17 cellular contexts compared by ENCODE assay signal in the genomic region with DNA sequence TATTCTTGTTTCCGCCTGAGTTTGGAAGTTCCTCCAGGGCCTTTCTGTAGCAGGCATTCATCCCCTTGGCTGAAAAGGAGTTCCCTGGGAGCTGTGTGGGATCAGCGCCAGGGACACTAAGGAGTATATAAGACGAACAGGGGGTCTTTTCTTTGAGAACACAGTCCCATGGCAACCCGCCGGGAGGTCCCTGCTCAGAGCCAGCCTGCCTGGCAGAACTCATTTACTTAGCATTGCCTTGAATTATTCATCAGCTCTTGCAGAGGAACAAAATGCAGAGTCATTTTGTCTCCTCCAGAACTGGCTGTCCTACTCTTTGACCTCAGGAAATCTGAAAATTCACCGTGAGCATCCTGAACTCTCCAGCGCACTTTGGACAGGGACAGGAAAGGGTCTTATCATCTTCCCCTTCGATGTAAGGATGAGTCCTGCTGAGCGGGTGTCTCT.
DNase-seq lines count a peak whose midpoint lies in the region; ATAC-seq and TF ChIP-seq lines count a peak whose summit lies in the region.
"Had no signal": no experiment of that assay in that cellular context is flagged by ENCODE, and none has a peak within 500 bp of the region (broad histone marks: within the 10 kb centered on the region; RNA-seq: fewer than 3 reads in every experiment).

No MANE protein-coding gene starts in this region.

- in situ Hi-C loops in G401 (cut with HindIII; ENCODE audit: low sequenced_read_pairs), result no loop called here

- peaks cover 40% of the 10 kb centered on the region for H3F3A ChIP-seq in neural progenitor cell (ENCODE audit: low read depth)

- no peak for TF ChIP-seq CTCF in neural progenitor cell (IDR thresholded peaks at IDR 0.05)

- no peaks in the 10 kb centered on the region for H4K20me1 ChIP-seq in neural progenitor cell (ENCODE audit: low read depth)

- peaks cover 4% of the 10 kb centered on the region for H3K4me1 ChIP-seq in right cardiac atrium (ENCODE audit: control insufficient read depth, insufficient read depth, low read length)
- peaks cover 48% of the 10 kb centered on the region for H3K4me1 ChIP-seq in neural progenitor cell
- H3K4me1 ChIP-seq: breast epithelium, parathyroid adenoma had no signal

- WGBS in right cardiac atrium, result 50% methylated on average over 9 of the region's 9 CpGs

- ATAC-seq in right cardiac atrium (peak; percentile 24 to 47), HG03354 (IDR thresholded peaks at IDR 0.05; ENCODE audit: poor library complexity, severe bottlenecking, unreplicated experiment) (no peak)

- H3K79me2 ChIP-seq in neural progenitor cell (ENCODE audit: low read depth), result no peaks in the 10 kb centered on the region
- H3K79me2 ChIP-seq: parathyroid adenoma had no signal

- H3K27me3 ChIP-seq in right cardiac atrium (ENCODE audit: control insufficient read depth, insufficient read depth) (no peaks in the 10 kb centered on the region), neural progenitor cell (no peaks in the 10 kb centered on the region)
- H3K27me3 ChIP-seq: breast epithelium had no signal

- peaks cover 3% of the 10 kb centered on the region for H3K36me3 Mint-ChIP-seq in neural progenitor cell

- H3K36me3 ChIP-seq in neural progenitor cell, result no peaks in the 10 kb centered on the region
- H3K36me3 ChIP-seq: breast epithelium had no signal

- H3K4me3 ChIP-seq in right cardiac atrium (ENCODE audit: low read length) (no peak overlapping the region), neural progenitor cell (peak overlapping the region; percentile 5)
- H3K4me3 ChIP-seq: breast epithelium had no signal

- intact Hi-C loops in right cardiac atrium (cut with DNase I), result no loop called here

- H3K27ac ChIP-seq in right cardiac atrium (ENCODE audit: low read length) (peak overlapping the region; percentile 10), neural progenitor cell (peak overlapping the region; percentile 89)
- H3K27ac ChIP-seq: breast epithelium, HL-60, KMS-11, parathyroid adenoma had no signal

- H3K27ac Mint-ChIP-seq in neural progenitor cell, result peak overlapping the region; percentile 98
- H3K27ac Mint-ChIP-seq: activated CD4-positive, alpha-beta T cell treated with anti-CD3 and anti-CD28 coated beads, Interleukin-2, amount 10 ng/mL, durations not matched to agents 7 days and 5 days had no signal

- peaks cover 11% of the 10 kb centered on the region for H3K9me3 Mint-ChIP-seq in neural progenitor cell
- H3K9me3 Mint-ChIP-seq: activated CD4-positive, alpha-beta T cell treated with anti-CD3 and anti-CD28 coated beads, Interleukin-2, amount 10 ng/mL, durations not matched to agents 7 days and 5 days had no signal

- DNase-seq in G401 (ENCODE audit: low spot score) (peak; percentile 49), astrocyte of the hippocampus (ENCODE audit: low read depth, low spot score) (peak; percentile 76), right cardiac atrium (peak; percentile 25 to 79 (median 57)), neural progenitor cell (ENCODE audit: low spot score) (peak; percentile 78), NCI-H1105 (lab: John Stamatoyannopoulos, UW) (no peak), DMS79 (lab: John Stamatoyannopoulos, UW) (no peak), DMS 273 treated with DMSO at 0.1 percent for 48 hours (lab: John Stamatoyannopoulos, UW) (no peak)
- DNase-seq: activated CD4-positive, alpha-beta T cell treated with anti-CD3 and anti-CD28 coated beads, Interleukin-2, amount 10 ng/mL, durations not matched to agents 7 days and 5 days; activated naive CD4-positive, alpha-beta T cell treated with anti-CD3 and anti-CD28 coated beads, Interleukin-2, amount 50 U/mL, for 16 hours; NCI-H1417; NCI-H2227 treated with DMSO at 0.1 percent for 48 hours; SHP77 had no signal

- H3K4me1 Mint-ChIP-seq in neural progenitor cell, result peaks cover 59% of the 10 kb centered on the region
- H3K4me1 Mint-ChIP-seq: activated CD4-positive, alpha-beta T cell treated with anti-CD3 and anti-CD28 coated beads, Interleukin-2, amount 10 ng/mL, durations not matched to agents 7 days and 5 days had no signal

- H3K4me2 ChIP-seq in neural progenitor cell, result peak overlapping the region; percentile 62
- H3K4me2 ChIP-seq: KMS-11 had no signal

- peak overlapping the region; percentile 50 for H3K4me3 Mint-ChIP-seq in neural progenitor cell
- H3K4me3 Mint-ChIP-seq: activated CD4-positive, alpha-beta T cell treated with anti-CD3 and anti-CD28 coated beads, Interleukin-2, amount 10 ng/mL, durations not matched to agents 7 days and 5 days had no signal

- H3K9me3 ChIP-seq in right cardiac atrium (ENCODE audit: control insufficient read depth, low read length) (no peaks in the 10 kb centered on the region), neural progenitor cell (ENCODE audit: low read depth) (no peaks in the 10 kb centered on the region)
- H3K9me3 ChIP-seq: breast epithelium had no signal

- peaks cover 7% of the 10 kb centered on the region for H3K27me3 Mint-ChIP-seq in neural progenitor cell (ENCODE audit: insufficient read depth, low read depth)
- H3K27me3 Mint-ChIP-seq: activated CD4-positive, alpha-beta T cell treated with anti-CD3 and anti-CD28 coated beads, Interleukin-2, amount 10 ng/mL, durations not matched to agents 7 days and 5 days had no signal

- H2AFZ ChIP-seq in neural progenitor cell (replicated peaks), result peak overlapping the region; percentile 22
- H2AFZ ChIP-seq: parathyroid adenoma had no signal

- no peak overlapping the region for H3K9ac ChIP-seq in neural progenitor cell
- H3K9ac ChIP-seq: KMS-11, parathyroid adenoma had no signal

Comparison
In these comparisons a context has a peak if more than half of its experiments do, and no peak if none do; other contexts are left out.
1. DNase-seq: peak in G401 (single experiment), astrocyte of the hippocampus (single experiment), right cardiac atrium (3 of 3) and neural progenitor cell (single experiment); none in NCI-H1105 (single experiment), DMS79 (single experiment) and DMS 273 treated with DMSO at 0.1 percent for 48 hours (single experiment).